Comparison of ENCODE assay signal across 8 cellular contexts in the genomic region with DNA sequence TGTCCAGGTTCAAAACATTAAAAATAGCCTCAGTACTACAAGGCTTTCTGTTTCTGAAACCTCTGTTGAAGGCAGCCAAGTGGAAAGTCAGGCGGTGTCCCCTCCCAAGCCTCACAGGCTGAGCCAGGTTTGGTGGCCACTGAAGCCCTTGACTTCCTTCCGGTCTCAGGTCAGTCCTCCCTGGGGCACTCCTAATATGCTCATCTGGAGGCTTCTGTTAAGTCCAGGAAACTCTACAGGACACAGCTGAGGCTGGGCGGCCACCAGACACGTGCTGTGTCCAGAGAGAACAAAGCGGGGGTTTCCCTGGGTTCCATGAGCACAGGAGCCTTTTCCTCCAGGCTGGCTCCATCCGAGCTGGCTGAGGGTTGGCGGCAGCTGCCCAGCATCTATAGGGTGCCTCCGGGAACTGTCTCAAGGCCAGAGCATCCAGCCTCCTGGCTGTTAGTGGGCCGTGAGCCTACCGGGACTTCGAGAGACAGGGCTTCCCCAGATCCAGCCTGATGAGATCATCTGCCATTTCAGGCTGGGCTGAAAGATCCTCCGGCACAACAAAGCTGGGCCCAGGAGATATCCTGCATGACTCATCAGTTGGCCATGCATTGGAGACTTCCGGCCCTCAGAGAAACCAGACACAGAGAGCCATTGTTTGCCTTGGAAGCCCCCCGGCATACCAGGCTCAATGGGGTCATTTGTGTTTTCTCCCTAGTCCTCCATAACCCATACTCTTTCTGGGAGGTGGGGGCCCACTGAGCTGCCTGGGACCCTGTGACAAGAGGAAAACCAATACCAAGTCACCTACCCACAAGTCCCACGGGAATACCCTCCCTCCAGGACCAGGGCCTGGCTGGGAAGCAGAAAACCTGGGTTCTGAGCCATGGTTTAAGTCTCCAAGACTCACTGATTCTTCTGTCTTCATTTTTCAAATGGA.
DNase-seq lines count a peak whose midpoint lies in the region; ATAC-seq, FAIRE-seq and TF ChIP-seq lines count a peak whose summit lies in the region.

No MANE protein-coding gene starts in this region.

- POLR2A ChIA-PET in MCF 10A (lab: Yijun Ruan, JAX) = interaction anchor here (0.7 to 2.5 kb wide), 9 partner anchors 11 to 175 kb away, joined by 3 to 8 read pairs (median 3); no protein-coding TSS in a partner anchor

- H3K4me2 ChIP-seq in keratinocyte (ENCODE audit: control insufficient read depth, extremely low read depth, insufficient read depth, low read depth, low read length) = peak overlapping the region; percentile 72

- no peaks in the 10 kb centered on the region for H3K36me3 ChIP-seq in GM06990 (ENCODE audit: control insufficient read depth, insufficient read depth, low read length)
- H3K36me3 ChIP-seq in keratinocyte (ENCODE audit: control insufficient read depth in 2 of 2, extremely low read depth in 1 of 2, insufficient read depth in 2 of 2, low read length in 2 of 2) = no peaks in the 10 kb centered on the region

- H3K9ac ChIP-seq in keratinocyte (ENCODE audit: control insufficient read depth, extremely low read depth, insufficient read depth, low read length) = peak overlapping the region; percentile 72

- TSS peak; percentile 94 for BruUV-seq in MCF 10A (replicated peaks; lab: Mats Ljungman, UMichigan)

- no peak for TF ChIP-seq RAD21 in Ishikawa (IDR thresholded peaks at IDR 0.05; ENCODE audit: low read depth)

- no peak overlapping the region for H3K4me3 Mint-ChIP-seq in MCF 10A (ENCODE audit: unreplicated experiment)
- H3K4me3 Mint-ChIP-seq in stimulated activated naive B cell treated with anti-CD40 and anti-IgM and Interleukin-4, amounts not matched to agents 10 μg/mL and 1 μg/mL and 100 μg/mL, for 72 hours = no peak overlapping the region

- peaks cover 35% of the 10 kb centered on the region for H3K4me1 Mint-ChIP-seq in MCF 10A (ENCODE audit: insufficient read depth, unreplicated experiment)
- H3K4me1 Mint-ChIP-seq in stimulated activated naive B cell treated with anti-CD40 and anti-IgM and Interleukin-4, amounts not matched to agents 10 μg/mL and 1 μg/mL and 100 μg/mL, for 72 hours = peaks cover 42 to 50% of the 10 kb centered on the region in 2 donors

- no peaks in the 10 kb centered on the region for H3K79me2 ChIP-seq in keratinocyte (ENCODE audit: control insufficient read depth, insufficient read depth, low read length)

- DNase-seq in GM06990 (ENCODE audit: extremely low read depth, insufficient read length) (peak; percentile 77), GOT3 (lab: John Stamatoyannopoulos, UW) (peak; percentile 67), MCF 10A (ENCODE audit: unreplicated experiment) (peak; percentile 93), keratinocyte (ENCODE audit: low read depth, low spot score) (peak; percentile 97), NCI-H1092 (lab: John Stamatoyannopoulos, UW) (no peak)
- DNase-seq in stimulated activated naive B cell treated with anti-CD40 and anti-IgM and Interleukin-4, amounts not matched to agents 10 μg/mL and 1 μg/mL and 100 μg/mL, for 72 hours = no peak
- DNase-seq in stimulated activated CD4-positive, alpha-beta T cell treated with anti-CD3 and anti-CD28 coated beads, Interleukin-4, amount 100 ng/mL, for 1 hour = no peak

- TF ChIP-seq EP300 in Ishikawa (IDR thresholded peaks at IDR 0.05; ENCODE audit: borderline replicate concordance) = peak; percentile 70

- TF ChIP-seq CTCF in GM06990 (IDR thresholded peaks at IDR 0.05; ENCODE audit: insufficient read depth, low read length, poor library complexity, severe bottlenecking) = no peak
- TF ChIP-seq CTCF in MCF 10A (IDR thresholded peaks at IDR 0.05; ENCODE audit: unreplicated experiment) = no peak
- no peak for TF ChIP-seq CTCF in keratinocyte (optimal IDR thresholded peaks at IDR 0.05 in 1 of 3, IDR thresholded peaks at IDR 0.05 in 1 of 3, conservative IDR thresholded peaks at IDR 0.05 in 1 of 3; ENCODE audit: extremely low read depth in 1 of 3, insufficient read depth in 2 of 3, low read length in 3 of 3)

- no peaks in the 10 kb centered on the region for H3K27me3 Mint-ChIP-seq in MCF 10A (ENCODE audit: insufficient read depth, unreplicated experiment)
- H3K27me3 Mint-ChIP-seq in stimulated activated naive B cell treated with anti-CD40 and anti-IgM and Interleukin-4, amounts not matched to agents 10 μg/mL and 1 μg/mL and 100 μg/mL, for 72 hours = no peaks in the 10 kb centered on the region

- dilution Hi-C loops in keratinocyte (cut with MboI; ENCODE audit: extremely low pct_ligation_motif_present, low sequenced_read_pairs) = no loop called here

- ATAC-seq in stimulated activated naive B cell treated with anti-CD40 and anti-IgM and Interleukin-4, amounts not matched to agents 10 μg/mL and 1 μg/mL and 100 μg/mL, for 72 hours (replicated peaks) = peak; percentile 31 to 39

- H3K4me1 ChIP-seq in keratinocyte (ENCODE audit: control insufficient read depth, extremely low read depth, insufficient read depth, low read length) = peaks cover 37% of the 10 kb centered on the region

- peak overlapping the region; percentile 98 for H3K27ac ChIP-seq in keratinocyte (ENCODE audit: control insufficient read depth, insufficient read depth, low read length)

- intact Hi-C loops in MCF 10A (cut with micrococcal nuclease) = loop anchor here (10.0 kb wide), 1 partner anchor 74 kb away; no protein-coding TSS in a partner anchor

- no peaks in the 10 kb centered on the region for H3K9me3 ChIP-seq in keratinocyte (ENCODE audit: control insufficient read depth, low read depth, low read length)

- no peak overlapping the region for H2AFZ ChIP-seq in keratinocyte (ENCODE audit: control insufficient read depth, low read length)

- no peaks in the 10 kb centered on the region for H4K20me1 ChIP-seq in keratinocyte (ENCODE audit: control insufficient read depth, extremely low read depth, insufficient read depth, low read length)

- no peaks in the 10 kb centered on the region for H3K9me1 ChIP-seq in keratinocyte (ENCODE audit: control insufficient read depth, extremely low read depth, insufficient read depth, low read length)

- peaks cover 6% of the 10 kb centered on the region for H3K36me3 Mint-ChIP-seq in MCF 10A (ENCODE audit: insufficient read depth, unreplicated experiment)
- peaks cover 1 to 10% of the 10 kb centered on the region in 2 donors for H3K36me3 Mint-ChIP-seq in stimulated activated naive B cell treated with anti-CD40 and anti-IgM and Interleukin-4, amounts not matched to agents 10 μg/mL and 1 μg/mL and 100 μg/mL, for 72 hours

- H3K27me3 ChIP-seq in GM06990 (replicated peaks; ENCODE audit: control insufficient read depth, insufficient read depth, low read length) = no peaks in the 10 kb centered on the region
- no peaks in the 10 kb centered on the region for H3K27me3 ChIP-seq in keratinocyte (ENCODE audit: control insufficient read depth, extremely low read depth, insufficient read depth, low read length)

- no peaks in the 10 kb centered on the region for H3K9me3 Mint-ChIP-seq in MCF 10A (ENCODE audit: unreplicated experiment)
- peaks cover 0 to 4% of the 10 kb centered on the region in 2 donors for H3K9me3 Mint-ChIP-seq in stimulated activated naive B cell treated with anti-CD40 and anti-IgM and Interleukin-4, amounts not matched to agents 10 μg/mL and 1 μg/mL and 100 μg/mL, for 72 hours

- H3K27ac Mint-ChIP-seq in MCF 10A (ENCODE audit: low read depth, unreplicated experiment) = peak overlapping the region; percentile 86
- no peak overlapping the region for H3K27ac Mint-ChIP-seq in stimulated activated naive B cell treated with anti-CD40 and anti-IgM and Interleukin-4, amounts not matched to agents 10 μg/mL and 1 μg/mL and 100 μg/mL, for 72 hours

- H3K4me3 ChIP-seq in GM06990 (replicated peaks; ENCODE audit: low read depth, low read length) (no peak overlapping the region), keratinocyte (ENCODE audit: control insufficient read depth in 2 of 3, extremely low read depth in 1 of 3, insufficient read depth in 2 of 3, low read depth in 1 of 3, low read length in 3 of 3) (no peak overlapping the region)

- FAIRE-seq in keratinocyte (lab: Jason Lieb, UNC) = peak; percentile 87

- CTCF ChIA-PET in MCF 10A (lab: Yijun Ruan, JAX) = interaction anchor here (0.5 to 1.6 kb wide), 7 partner anchors 10 to 137 kb away, joined by 3 to 6 read pairs (median 3); no protein-coding TSS in a partner anchor

TF ChIP-seq in Ishikawa, 13 proteins besides CTCF, POLR2A, EP300 and RAD21:
- 0 out of 2 replicates have a peak, but pooled peaks have one; percentile 26 for TF ChIP-seq ZBTB7A (IDR thresholded peaks at IDR 0.05; ENCODE audit: low read depth)
- peak; percentile 50; the same call in 1 of the 2 replicates for TF ChIP-seq TCF12 (IDR thresholded peaks at IDR 0.05; ENCODE audit: low read depth)
- TF ChIP-seq TEAD4 (IDR thresholded peaks at IDR 0.05) = peak; percentile 63
- TF ChIP-seq USF1 (IDR thresholded peaks at IDR 0.05) = no peak
- TF ChIP-seq, protein P1, sequence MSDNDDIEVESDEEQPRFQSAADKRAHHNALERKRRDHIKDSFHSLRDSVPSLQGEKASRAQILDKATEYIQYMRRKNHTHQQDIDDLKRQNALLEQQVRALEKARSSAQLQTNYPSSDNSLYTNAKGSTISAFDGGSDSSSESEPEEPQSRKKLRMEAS (IDR thresholded peaks at IDR 0.05) = peak; percentile 67
- no peak for TF ChIP-seq EGR1 (IDR thresholded peaks at IDR 0.05)
TF ChIP-seq in Ishikawa: peak in this region for 4.

Comparison
In these comparisons a context has a peak if more than half of its experiments do, and no peak if none do; other contexts are left out.
1. DNase-seq: peak in GM06990 (single experiment), GOT3 (single experiment), MCF 10A (single experiment) and keratinocyte (single experiment); none in stimulated activated naive B cell treated with anti-CD40 and anti-IgM and Interleukin-4, amounts not matched to agents 10 μg/mL and 1 μg/mL and 100 μg/mL, for 72 hours (single experiment), NCI-H1092 (single experiment) and stimulated activated CD4-positive, alpha-beta T cell treated with anti-CD3 and anti-CD28 coated beads, Interleukin-4, amount 100 ng/mL, for 1 hour (single experiment).